12 cellular contexts compared by ENCODE assay signal in genomic region chr9:109600142-109600541, GRCh38.
DNase-seq lines count a peak whose midpoint lies in the region; ATAC-seq, FAIRE-seq and TF ChIP-seq lines count a peak whose summit lies in the region.
"Had no signal": no experiment of that assay in that cellular context is flagged by ENCODE, and none has a peak within 500 bp of the region (broad histone marks: within the 10 kb centered on the region; RNA-seq: fewer than 3 reads in every experiment).

No MANE protein-coding gene starts in this region.

- H3K4me1 ChIP-seq in SJSA1 (replicated peaks) = peaks cover 30% of the 10 kb centered on the region

- no peak for TF ChIP-seq CTCF in fibroblast of pulmonary artery (IDR thresholded peaks at IDR 0.05; ENCODE audit: low read length, missing control alignments)

- FAIRE-seq in urothelium cell line (lab: Jason Lieb, UNC) = no peak

- peak; percentile 2 for DNase-seq in SIG-M5 treated with dmso at 0.1 percent for 504 hours (lab: John Stamatoyannopoulos, UW; ENCODE audit: unreplicated experiment)
- no peak for DNase-seq in SIG-M5 (lab: John Stamatoyannopoulos, UW)
- peak; percentile 59 to 71 for DNase-seq in SJSA1 (ENCODE audit: low read depth in 1 of 2, low spot score in 2 of 2)
- peak; percentile 88 for DNase-seq in fibroblast of pulmonary artery (ENCODE audit: low read depth)
- peak; percentile 64 for DNase-seq in urothelium cell line (ENCODE audit: low spot score)
- DNase-seq in activated gamma-delta T cell (lab: John Stamatoyannopoulos, UW) = no peak
- DNase-seq in NCI-H1092 treated with DMSO at 0.1 percent for 48 hours (lab: John Stamatoyannopoulos, UW) = no peak
- DNase-seq in activated naive CD8-positive, alpha-beta T cell treated with anti-CD3 and anti-CD28 coated beads, Interleukin-2, amount 50 U/mL, for 24 hours = no peak
- DNase-seq: glutamatergic neuron, mucosa of descending colon, NCI-H1930 had no signal

- H3K4me3 Mint-ChIP-seq in activated naive CD8-positive, alpha-beta T cell treated with anti-CD3 and anti-CD28 coated beads, Interleukin-2, amount 50 U/mL, for 24 hours = no peak overlapping the region
- H3K4me3 Mint-ChIP-seq: brain had no signal

- H3K4me3 ChIP-seq in SJSA1 (no peak overlapping the region), fibroblast of pulmonary artery (replicated peaks; ENCODE audit: low read depth, low read length) (no peak overlapping the region)
- H3K4me3 ChIP-seq: mucosa of descending colon had no signal

- no peaks in the 10 kb centered on the region for H3K9me3 Mint-ChIP-seq in activated naive CD8-positive, alpha-beta T cell treated with anti-CD3 and anti-CD28 coated beads, Interleukin-2, amount 50 U/mL, for 24 hours

- no peak for ATAC-seq in activated naive CD8-positive, alpha-beta T cell treated with anti-CD3 and anti-CD28 coated beads, Interleukin-2, amount 50 U/mL, for 24 hours
- ATAC-seq: mucosa of descending colon had no signal

- H3K36me3 ChIP-seq in SJSA1 = no peaks in the 10 kb centered on the region

- H3K27ac ChIP-seq in SJSA1 = no peak overlapping the region

- H3K27ac Mint-ChIP-seq in activated naive CD8-positive, alpha-beta T cell treated with anti-CD3 and anti-CD28 coated beads, Interleukin-2, amount 50 U/mL, for 24 hours = no peak overlapping the region
- H3K27ac Mint-ChIP-seq: brain had no signal

- H3K27me3 ChIP-seq in SJSA1 (replicated peaks) = no peaks in the 10 kb centered on the region

- H3K4me1 Mint-ChIP-seq in activated naive CD8-positive, alpha-beta T cell treated with anti-CD3 and anti-CD28 coated beads, Interleukin-2, amount 50 U/mL, for 24 hours = no peaks in the 10 kb centered on the region

- no peaks in the 10 kb centered on the region for H3K27me3 Mint-ChIP-seq in activated naive CD8-positive, alpha-beta T cell treated with anti-CD3 and anti-CD28 coated beads, Interleukin-2, amount 50 U/mL, for 24 hours

- H3K9me3 ChIP-seq in SJSA1 (replicated peaks) = no peaks in the 10 kb centered on the region
- H3K9me3 ChIP-seq: mucosa of descending colon had no signal

- H3K36me3 Mint-ChIP-seq in activated naive CD8-positive, alpha-beta T cell treated with anti-CD3 and anti-CD28 coated beads, Interleukin-2, amount 50 U/mL, for 24 hours (ENCODE audit: low read depth) = no peaks in the 10 kb centered on the region
- H3K36me3 Mint-ChIP-seq: brain had no signal

Comparison
In these comparisons a context has a peak if more than half of its experiments do, and no peak if none do; other contexts are left out.
1. DNase-seq: peak in SIG-M5 treated with dmso at 0.1 percent for 504 hours (single experiment), SJSA1 (2 of 2), fibroblast of pulmonary artery (single experiment) and urothelium cell line (single experiment); none in SIG-M5 (single experiment), activated gamma-delta T cell (single experiment), NCI-H1092 treated with DMSO at 0.1 percent for 48 hours (single experiment) and activated naive CD8-positive, alpha-beta T cell treated with anti-CD3 and anti-CD28 coated beads, Interleukin-2, amount 50 U/mL, for 24 hours (single experiment).